In the genomic region with DNA sequence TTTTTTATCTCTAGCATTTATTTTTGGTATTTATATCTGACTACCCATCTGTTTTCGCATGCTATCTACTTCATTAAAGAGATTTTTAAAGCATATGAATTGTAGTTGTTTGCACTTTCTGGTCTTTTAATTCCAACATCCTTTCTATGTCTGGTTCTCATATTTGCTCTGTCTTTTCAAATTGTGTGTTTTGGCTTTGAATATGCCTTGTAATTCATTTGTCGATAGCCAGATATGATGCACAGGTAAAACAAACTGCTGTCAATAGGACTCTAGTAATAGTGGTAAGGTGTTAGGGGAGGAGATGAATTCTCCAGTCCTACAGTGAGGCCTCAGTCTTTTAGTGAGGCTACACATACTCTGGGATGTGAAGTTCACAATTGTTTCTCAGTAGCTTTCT, we compare ENCODE assay signal across 2 cellular contexts.
TF ChIP-seq lines count a peak whose summit lies in the region.

No MANE protein-coding gene starts in this region.

TF ChIP-seq in GM23338, 12 proteins besides CTCF, POLR2A, EP300 and RAD21 (continued from another document):
- TF ChIP-seq, protein P1, sequence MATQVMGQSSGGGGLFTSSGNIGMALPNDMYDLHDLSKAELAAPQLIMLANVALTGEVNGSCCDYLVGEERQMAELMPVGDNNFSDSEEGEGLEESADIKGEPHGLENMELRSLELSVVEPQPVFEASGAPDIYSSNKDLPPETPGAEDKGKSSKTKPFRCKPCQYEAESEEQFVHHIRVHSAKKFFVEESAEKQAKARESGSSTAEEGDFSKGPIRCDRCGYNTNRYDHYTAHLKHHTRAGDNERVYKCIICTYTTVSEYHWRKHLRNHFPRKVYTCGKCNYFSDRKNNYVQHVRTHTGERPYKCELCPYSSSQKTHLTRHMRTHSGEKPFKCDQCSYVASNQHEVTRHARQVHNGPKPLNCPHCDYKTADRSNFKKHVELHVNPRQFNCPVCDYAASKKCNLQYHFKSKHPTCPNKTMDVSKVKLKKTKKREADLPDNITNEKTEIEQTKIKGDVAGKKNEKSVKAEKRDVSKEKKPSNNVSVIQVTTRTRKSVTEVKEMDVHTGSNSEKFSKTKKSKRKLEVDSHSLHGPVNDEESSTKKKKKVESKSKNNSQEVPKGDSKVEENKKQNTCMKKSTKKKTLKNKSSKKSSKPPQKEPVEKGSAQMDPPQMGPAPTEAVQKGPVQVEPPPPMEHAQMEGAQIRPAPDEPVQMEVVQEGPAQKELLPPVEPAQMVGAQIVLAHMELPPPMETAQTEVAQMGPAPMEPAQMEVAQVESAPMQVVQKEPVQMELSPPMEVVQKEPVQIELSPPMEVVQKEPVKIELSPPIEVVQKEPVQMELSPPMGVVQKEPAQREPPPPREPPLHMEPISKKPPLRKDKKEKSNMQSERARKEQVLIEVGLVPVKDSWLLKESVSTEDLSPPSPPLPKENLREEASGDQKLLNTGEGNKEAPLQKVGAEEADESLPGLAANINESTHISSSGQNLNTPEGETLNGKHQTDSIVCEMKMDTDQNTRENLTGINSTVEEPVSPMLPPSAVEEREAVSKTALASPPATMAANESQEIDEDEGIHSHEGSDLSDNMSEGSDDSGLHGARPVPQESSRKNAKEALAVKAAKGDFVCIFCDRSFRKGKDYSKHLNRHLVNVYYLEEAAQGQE (IDR thresholded peaks at IDR 0.05; ENCODE audit: unreplicated experiment): no peak
- TF ChIP-seq NANOG (IDR thresholded peaks at IDR 0.05; ENCODE audit: borderline replicate concordance) (no peak), ZNF114 (CRISPR knock-in tag; IDR thresholded peaks at IDR 0.05) (no peak), ZNF331 (CRISPR knock-in tag; IDR thresholded peaks at IDR 0.05; ENCODE audit: low read depth) (no peak), ZNF462 (CRISPR knock-in tag; IDR thresholded peaks at IDR 0.05) (no peak), STAT1 (IDR thresholded peaks at IDR 0.05; ENCODE audit: unreplicated experiment) (no peak), EZH2phosphoT487 (IDR thresholded peaks at IDR 0.05; ENCODE audit: unreplicated experiment) (no peak), JUNB (IDR thresholded peaks at IDR 0.05; ENCODE audit: unreplicated experiment) (no peak)
- TF ChIP-seq, protein P2, sequence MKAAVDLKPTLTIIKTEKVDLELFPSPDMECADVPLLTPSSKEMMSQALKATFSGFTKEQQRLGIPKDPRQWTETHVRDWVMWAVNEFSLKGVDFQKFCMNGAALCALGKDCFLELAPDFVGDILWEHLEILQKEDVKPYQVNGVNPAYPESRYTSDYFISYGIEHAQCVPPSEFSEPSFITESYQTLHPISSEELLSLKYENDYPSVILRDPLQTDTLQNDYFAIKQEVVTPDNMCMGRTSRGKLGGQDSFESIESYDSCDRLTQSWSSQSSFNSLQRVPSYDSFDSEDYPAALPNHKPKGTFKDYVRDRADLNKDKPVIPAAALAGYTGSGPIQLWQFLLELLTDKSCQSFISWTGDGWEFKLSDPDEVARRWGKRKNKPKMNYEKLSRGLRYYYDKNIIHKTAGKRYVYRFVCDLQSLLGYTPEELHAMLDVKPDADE (IDR thresholded peaks at IDR 0.05): no peak

TF ChIP-seq in H1, 55 proteins besides CTCF, POLR2A, EP300 and RAD21 (continued from another document):
- TF ChIP-seq YY1 (IDR thresholded peaks at IDR 0.05; ENCODE audit: low read depth, low read length) (no peak), BRCA1 (IDR thresholded peaks at IDR 0.05; ENCODE audit: low read depth, low read length) (no peak), POU5F1 (IDR thresholded peaks at IDR 0.05; ENCODE audit: low read depth, low read length) (no peak), HDAC2 (IDR thresholded peaks at IDR 0.05; ENCODE audit: borderline replicate concordance in 1 of 2, low read depth in 2 of 2, low read length in 2 of 2) (no peak), TAF1 (IDR thresholded peaks at IDR 0.05; ENCODE audit: low read depth, low read length) (no peak)
TF ChIP-seq in H1: peak in this region for 0.
